ENCODE assay signal across 2 cellular contexts in genomic region chr1:90925928-90926869, GRCh38.
TF ChIP-seq lines count a peak whose summit lies in the region.

No MANE protein-coding gene starts in this region.

TF ChIP-seq in IMR-90, 13 proteins besides CTCF, POLR2A, EP300 and RAD21:
- TF ChIP-seq CEBPB (IDR thresholded peaks at IDR 0.05; ENCODE audit: low read depth, low read length): peak; percentile 70; the same call in 1 of the 2 replicates
- no peak for TF ChIP-seq ELK1 (IDR thresholded peaks at IDR 0.05; ENCODE audit: borderline replicate concordance, low read depth, low read length)
TF ChIP-seq in IMR-90: peak in this region for 1.

TF ChIP-seq in K562, 482 proteins besides CTCF, POLR2A, EP300 and RAD21 (continues in another document):
- TF ChIP-seq NCOR1 (IDR thresholded peaks at IDR 0.05): peak; percentile 61
- no peak for TF ChIP-seq THRA (IDR thresholded peaks at IDR 0.05)
- TF ChIP-seq BRD9 (IDR thresholded peaks at IDR 0.05; ENCODE audit: low read depth, partially characterized antibody): peak; percentile 35
- TF ChIP-seq ZNF764 (CRISPR knock-in tag; IDR thresholded peaks at IDR 0.05; ENCODE audit: low read depth): no peak
- peak; percentile 86 for TF ChIP-seq CC2D1A (IDR thresholded peaks at IDR 0.05)
- peak; percentile 60; the same call in 1 of the 2 replicates for TF ChIP-seq NCOA1 (IDR thresholded peaks at IDR 0.05; ENCODE audit: low read depth)
- no peak for TF ChIP-seq CCAR2 (IDR thresholded peaks at IDR 0.05; ENCODE audit: low read depth, low read length)
- TF ChIP-seq TEAD1 (CRISPR knock-in tag; IDR thresholded peaks at IDR 0.05): peak; percentile 77 to 78; a peak in 3 of 4 replicates
- TF ChIP-seq HSF4 (CRISPR knock-in tag; IDR thresholded peaks at IDR 0.05; ENCODE audit: borderline replicate concordance): no peak
- TF ChIP-seq YY1 (IDR thresholded peaks at IDR 0.05; ENCODE audit: borderline replicate concordance in 1 of 3, control insufficient read depth in 1 of 3, extremely low read depth in 1 of 3, insufficient read depth in 3 of 3, insufficient read length in 1 of 3, insufficient replicate concordance in 2 of 3, low read depth in 1 of 3, low read length in 2 of 3): no peak
- peak; percentile 10 for TF ChIP-seq ZFP36 (IDR thresholded peaks at IDR 0.05; ENCODE audit: low read depth, low read length, partially characterized antibody)
- no peak for TF ChIP-seq SRSF3 (IDR thresholded peaks at IDR 0.05; ENCODE audit: insufficient read depth, low read length)
- no peak for TF ChIP-seq NFIC (IDR thresholded peaks at IDR 0.05)
- TF ChIP-seq MXD1 (CRISPR knock-in tag; IDR thresholded peaks at IDR 0.05; ENCODE audit: borderline replicate concordance, poor library complexity, severe bottlenecking): no peak
- peak; percentile 72 for TF ChIP-seq SMAD4 (CRISPR knock-in tag; conservative IDR thresholded peaks at IDR 0.05)
- TF ChIP-seq ZNF3 (CRISPR knock-in tag; IDR thresholded peaks at IDR 0.05): no peak
- TF ChIP-seq TRIM28 (IDR thresholded peaks at IDR 0.05): peak; percentile 73; the same call in 1 of the 2 replicates
- TF ChIP-seq ZNF644 (tag; IDR thresholded peaks at IDR 0.05; ENCODE audit: low read depth): no peak
- 0 out of 4 replicates have a peak, but pooled peaks of 1 of the 2 experiments have one; percentile 20 for TF ChIP-seq TBL1XR1 (IDR thresholded peaks at IDR 0.05; ENCODE audit: low read length in 2 of 2)
- no peak for TF ChIP-seq FUS (optimal IDR thresholded peaks at IDR 0.05; ENCODE audit: low read depth, low read length)
- peak; percentile 74 for TF ChIP-seq SMARCA4 (IDR thresholded peaks at IDR 0.05)
- TF ChIP-seq EP400 (IDR thresholded peaks at IDR 0.05): peak; percentile 19; the same call in 1 of the 2 replicates
- 0 out of 2 replicates have a peak, but pooled peaks have one; percentile 47 for TF ChIP-seq RNF2 (IDR thresholded peaks at IDR 0.05)
- 0 out of 2 replicates have a peak, but pooled peaks have one; percentile 24 for TF ChIP-seq ATF7 (IDR thresholded peaks at IDR 0.05)
- TF ChIP-seq MLLT1 (IDR thresholded peaks at IDR 0.05): peak in 1 of 2 experiments; percentile 88; a peak in 2 of 4 replicates
- TF ChIP-seq KDM1A (IDR thresholded peaks at IDR 0.05): 0 out of 4 replicates have a peak, but pooled peaks have one; percentile 14 to 41
- TF ChIP-seq ZC3H4 (CRISPR knock-in tag; IDR thresholded peaks at IDR 0.05; ENCODE audit: borderline replicate concordance): no peak
- TF ChIP-seq ARID4B (CRISPR knock-in tag; IDR thresholded peaks at IDR 0.05): no peak
- 0 out of 2 replicates have a peak, but pooled peaks have one; percentile 52 for TF ChIP-seq CBX5 (IDR thresholded peaks at IDR 0.05; ENCODE audit: borderline replicate concordance, low read depth)
- TF ChIP-seq ESRRA (IDR thresholded peaks at IDR 0.05; ENCODE audit: borderline replicate concordance, low read depth): peak; percentile 91; the same call in 1 of the 2 replicates
- peak; percentile 87 for TF ChIP-seq FOXM1 (IDR thresholded peaks at IDR 0.05; ENCODE audit: low read depth)
- no peak for TF ChIP-seq FOXM1 (CRISPR knock-in tag; IDR thresholded peaks at IDR 0.05; ENCODE audit: low read depth)
- peak; percentile 60 for TF ChIP-seq CBFA2T2 (conservative IDR thresholded peaks at IDR 0.05)
- TF ChIP-seq DPF2 (IDR thresholded peaks at IDR 0.05): peak; percentile 76
- peak in 1 of 2 experiments; percentile 56; a peak in 1 of 4 replicates for TF ChIP-seq RCOR1 (IDR thresholded peaks at IDR 0.05; ENCODE audit: borderline replicate concordance in 1 of 2, low read depth in 2 of 2, low read length in 2 of 2)
- no peak for TF ChIP-seq ZNF507 (tag; conservative IDR thresholded peaks at IDR 0.05)
- TF ChIP-seq ZNF766 (CRISPR knock-in tag; conservative IDR thresholded peaks at IDR 0.05): peak; percentile 61; the same call in 1 of the 2 replicates
- no peak for TF ChIP-seq ATF1 (CRISPR knock-in tag; IDR thresholded peaks at IDR 0.05)
- peak; percentile 44; the same call in 1 of the 2 replicates for TF ChIP-seq ATF1 (tag; IDR thresholded peaks at IDR 0.05)
- TF ChIP-seq HES1 (IDR thresholded peaks at IDR 0.05; ENCODE audit: low read depth): peak; percentile 33; the same call in 1 of the 2 replicates
- no peak for TF ChIP-seq RNF219 (CRISPR knock-in tag; IDR thresholded peaks at IDR 0.05)
- TF ChIP-seq CLOCK (CRISPR knock-in tag; IDR thresholded peaks at IDR 0.05; ENCODE audit: borderline replicate concordance): no peak
- peak; percentile 69 for TF ChIP-seq SOX6 (IDR thresholded peaks at IDR 0.05)
- 0 out of 2 replicates have a peak, but pooled peaks have one; percentile 13 for TF ChIP-seq SPI1 (IDR thresholded peaks at IDR 0.05; ENCODE audit: borderline replicate concordance, low read depth, low read length)
- peak; percentile 68 for TF ChIP-seq ARID1B (IDR thresholded peaks at IDR 0.05)
- TF ChIP-seq EHMT2 (IDR thresholded peaks at IDR 0.05): peak; percentile 53
- TF ChIP-seq LEF1 (IDR thresholded peaks at IDR 0.05): peak; percentile 93
- TF ChIP-seq TCF3 (CRISPR knock-in tag; IDR thresholded peaks at IDR 0.05): peak; percentile 73
- peak; percentile 71; the same call in 1 of the 2 replicates for TF ChIP-seq NBN (IDR thresholded peaks at IDR 0.05; ENCODE audit: low read depth)
- TF ChIP-seq GATA2 (CRISPR knock-in tag; IDR thresholded peaks at IDR 0.05): 0 out of 2 replicates have a peak, but pooled peaks have one; percentile 58
- no peak for TF ChIP-seq BACH1 (tag; IDR thresholded peaks at IDR 0.05)
- TF ChIP-seq ZNF655 (CRISPR knock-in tag; IDR thresholded peaks at IDR 0.05): no peak
- TF ChIP-seq SNRNP70 (optimal IDR thresholded peaks at IDR 0.05; ENCODE audit: low read depth, low read length): no peak
- TF ChIP-seq TEAD4 (IDR thresholded peaks at IDR 0.05; ENCODE audit: low read length): peak; percentile 88
- TF ChIP-seq TEAD4 (CRISPR knock-in tag; IDR thresholded peaks at IDR 0.05; ENCODE audit: borderline replicate concordance): no peak
- no peak for TF ChIP-seq CHCHD3 (CRISPR knock-in tag; IDR thresholded peaks at IDR 0.05)
- TF ChIP-seq CEBPB (tag; IDR thresholded peaks at IDR 0.05): peak; percentile 87
- no peak for TF ChIP-seq NFYB (IDR thresholded peaks at IDR 0.05; ENCODE audit: extremely low read depth, insufficient read length)
- no peak for TF ChIP-seq ELF2 (CRISPR knock-in tag; IDR thresholded peaks at IDR 0.05)
